ENCODE assay signal across 13 cellular contexts in genomic region chrX:37034260-37034659, GRCh38. TPM values are rescaled to one million over a fixed set of nuclear protein-coding genes. Genes with fewer than 3 reads are reported as not detected.
"Had no signal": no experiment of that assay in that cellular context is flagged by ENCODE, and none has a peak within 500 bp of the region (broad histone marks: within the 10 kb centered on the region; RNA-seq: fewer than 3 reads in every experiment).

No MANE protein-coding gene starts in this region.

RNA-seq across cellular contexts. Expression of gene FAM47C, which starts 26.1 kb away (rescaled TPM):
- total RNA-seq: esophagus muscularis mucosa; fibroblast of villous mesenchyme; gastroesophageal sphincter; kidney; left colon; left ventricle myocardium superior; lung; naive thymus-derived CD4-positive, alpha-beta T cell; omental fat pad; prostate gland; sciatic nerve; urinary bladder had no signal
- polyA plus RNA-seq: immature natural killer cell; naive thymus-derived CD4-positive, alpha-beta T cell; urinary bladder had no signal
